Comparison of ENCODE assay signal across 1 cellular context in the genomic region with DNA sequence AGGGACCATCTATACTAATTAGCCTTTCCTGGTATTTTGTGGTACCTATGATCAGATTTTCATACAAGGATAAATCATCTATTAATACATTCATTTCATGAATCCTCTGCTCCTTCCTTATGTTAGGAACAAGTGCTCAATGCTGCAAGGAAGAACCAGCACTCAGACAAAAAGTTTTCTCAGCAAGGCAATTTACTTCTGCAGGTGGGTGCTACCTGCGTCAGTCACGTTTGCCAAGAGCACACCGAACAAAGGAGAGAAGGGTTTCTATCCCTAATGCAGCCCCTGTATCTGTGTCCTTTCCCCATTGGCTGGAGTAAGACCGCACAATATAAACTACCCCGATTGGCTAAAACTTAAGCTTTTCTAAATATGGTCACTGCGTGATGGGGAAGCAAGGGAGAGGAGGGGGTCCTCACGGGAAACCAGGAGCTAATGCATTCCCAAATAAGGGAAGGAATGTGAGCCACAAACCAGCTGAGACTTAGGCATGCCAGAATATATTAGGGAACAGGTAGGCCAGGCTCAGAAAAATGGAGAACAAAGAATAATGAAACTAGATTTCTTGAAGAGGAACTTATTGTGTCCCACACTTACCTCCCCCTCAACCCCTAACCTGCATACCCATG.
TF ChIP-seq lines count a peak whose summit lies in the region.

No MANE protein-coding gene starts in this region.

TF ChIP-seq in K562, 482 proteins besides CTCF, POLR2A, EP300 and RAD21:
- no peak for TF ChIP-seq FUS (optimal IDR thresholded peaks at IDR 0.05; ENCODE audit: low read depth, low read length)
- TF ChIP-seq, protein P1, sequence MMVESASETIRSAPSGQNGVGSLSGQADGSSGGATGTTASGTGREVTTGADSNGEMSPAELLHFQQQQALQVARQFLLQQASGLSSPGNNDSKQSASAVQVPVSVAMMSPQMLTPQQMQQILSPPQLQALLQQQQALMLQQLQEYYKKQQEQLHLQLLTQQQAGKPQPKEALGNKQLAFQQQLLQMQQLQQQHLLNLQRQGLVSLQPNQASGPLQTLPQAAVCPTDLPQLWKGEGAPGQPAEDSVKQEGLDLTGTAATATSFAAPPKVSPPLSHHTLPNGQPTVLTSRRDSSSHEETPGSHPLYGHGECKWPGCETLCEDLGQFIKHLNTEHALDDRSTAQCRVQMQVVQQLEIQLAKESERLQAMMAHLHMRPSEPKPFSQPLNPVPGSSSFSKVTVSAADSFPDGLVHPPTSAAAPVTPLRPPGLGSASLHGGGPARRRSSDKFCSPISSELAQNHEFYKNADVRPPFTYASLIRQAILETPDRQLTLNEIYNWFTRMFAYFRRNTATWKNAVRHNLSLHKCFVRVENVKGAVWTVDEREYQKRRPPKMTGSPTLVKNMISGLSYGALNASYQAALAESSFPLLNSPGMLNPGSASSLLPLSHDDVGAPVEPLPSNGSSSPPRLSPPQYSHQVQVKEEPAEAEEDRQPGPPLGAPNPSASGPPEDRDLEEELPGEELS (CRISPR knock-in tag; IDR thresholded peaks at IDR 0.05; ENCODE audit: borderline replicate concordance): no peak
- TF ChIP-seq TRIM28 (IDR thresholded peaks at IDR 0.05): 0 out of 2 replicates have a peak, but pooled peaks have one; percentile 27
- no peak for TF ChIP-seq KDM2B (CRISPR knock-in tag; IDR thresholded peaks at IDR 0.05)
- TF ChIP-seq, protein P2, sequence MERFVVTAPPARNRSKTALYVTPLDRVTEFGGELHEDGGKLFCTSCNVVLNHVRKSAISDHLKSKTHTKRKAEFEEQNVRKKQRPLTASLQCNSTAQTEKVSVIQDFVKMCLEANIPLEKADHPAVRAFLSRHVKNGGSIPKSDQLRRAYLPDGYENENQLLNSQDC (CRISPR knock-in tag; IDR thresholded peaks at IDR 0.05): no peak
- TF ChIP-seq PCBP1 (IDR thresholded peaks at IDR 0.05; ENCODE audit: low read depth, low read length, poor library complexity, severe bottlenecking): no peak
- TF ChIP-seq, protein P3, sequence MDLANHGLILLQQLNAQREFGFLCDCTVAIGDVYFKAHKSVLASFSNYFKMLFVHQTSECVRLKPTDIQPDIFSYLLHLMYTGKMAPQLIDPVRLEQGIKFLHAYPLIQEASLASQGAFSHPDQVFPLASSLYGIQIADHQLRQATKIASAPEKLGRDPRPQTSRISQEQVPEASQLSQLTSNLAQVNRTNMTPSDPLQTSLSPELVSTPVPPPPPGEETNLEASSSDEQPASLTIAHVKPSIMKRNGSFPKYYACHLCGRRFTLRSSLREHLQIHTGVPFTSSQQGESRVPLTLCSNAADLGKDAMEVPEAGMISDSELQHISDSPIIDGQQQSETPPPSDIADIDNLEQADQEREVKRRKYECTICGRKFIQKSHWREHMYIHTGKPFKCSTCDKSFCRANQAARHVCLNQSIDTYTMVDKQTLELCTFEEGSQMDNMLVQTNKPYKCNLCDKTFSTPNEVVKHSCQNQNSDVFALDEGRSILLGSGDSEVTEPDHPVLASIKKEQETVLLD (IDR thresholded peaks at IDR 0.05): no peak
- TF ChIP-seq CBX5 (IDR thresholded peaks at IDR 0.05; ENCODE audit: borderline replicate concordance, low read depth): 0 out of 2 replicates have a peak, but pooled peaks have one; percentile 37
- TF ChIP-seq, protein P4, sequence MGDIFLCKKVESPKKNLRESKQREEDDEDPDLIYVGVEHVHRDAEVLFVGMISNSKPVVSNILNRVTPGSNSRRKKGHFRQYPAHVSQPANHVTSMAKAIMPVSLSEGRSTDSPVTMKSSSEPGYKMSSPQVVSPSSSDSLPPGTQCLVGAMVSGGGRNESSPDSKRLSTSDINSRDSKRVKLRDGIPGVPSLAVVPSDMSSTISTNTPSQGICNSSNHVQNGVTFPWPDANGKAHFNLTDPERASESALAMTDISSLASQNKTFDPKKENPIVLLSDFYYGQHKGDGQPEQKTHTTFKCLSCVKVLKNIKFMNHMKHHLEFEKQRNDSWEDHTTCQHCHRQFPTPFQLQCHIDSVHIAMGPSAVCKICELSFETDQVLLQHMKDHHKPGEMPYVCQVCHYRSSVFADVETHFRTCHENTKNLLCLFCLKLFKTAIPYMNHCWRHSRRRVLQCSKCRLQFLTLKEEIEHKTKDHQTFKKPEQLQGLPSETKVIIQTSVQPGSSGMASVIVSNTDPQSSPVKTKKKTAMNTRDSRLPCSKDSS (IDR thresholded peaks at IDR 0.05; ENCODE audit: low read depth, partially characterized antibody): peak; percentile 72
- TF ChIP-seq SMARCC2 (IDR thresholded peaks at IDR 0.05; ENCODE audit: low read depth): no peak
- TF ChIP-seq, protein P5, sequence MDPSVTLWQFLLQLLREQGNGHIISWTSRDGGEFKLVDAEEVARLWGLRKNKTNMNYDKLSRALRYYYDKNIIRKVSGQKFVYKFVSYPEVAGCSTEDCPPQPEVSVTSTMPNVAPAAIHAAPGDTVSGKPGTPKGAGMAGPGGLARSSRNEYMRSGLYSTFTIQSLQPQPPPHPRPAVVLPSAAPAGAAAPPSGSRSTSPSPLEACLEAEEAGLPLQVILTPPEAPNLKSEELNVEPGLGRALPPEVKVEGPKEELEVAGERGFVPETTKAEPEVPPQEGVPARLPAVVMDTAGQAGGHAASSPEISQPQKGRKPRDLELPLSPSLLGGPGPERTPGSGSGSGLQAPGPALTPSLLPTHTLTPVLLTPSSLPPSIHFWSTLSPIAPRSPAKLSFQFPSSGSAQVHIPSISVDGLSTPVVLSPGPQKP (CRISPR knock-in tag; IDR thresholded peaks at IDR 0.05): no peak
- TF ChIP-seq ZNF253 (CRISPR knock-in tag; conservative IDR thresholded peaks at IDR 0.05): no peak
- TF ChIP-seq NFRKB (IDR thresholded peaks at IDR 0.05; ENCODE audit: low read depth): no peak
- no peak for TF ChIP-seq MYBL2 (IDR thresholded peaks at IDR 0.05; ENCODE audit: low read depth)
- TF ChIP-seq MYBL2 (CRISPR knock-in tag; IDR thresholded peaks at IDR 0.05; ENCODE audit: borderline replicate concordance): no peak
- no peak for TF ChIP-seq NCOA6 (IDR thresholded peaks at IDR 0.05)
- peak in 1 of 2 experiments; percentile 92; a peak in 2 of 3 replicates for TF ChIP-seq CBX3 (IDR thresholded peaks at IDR 0.05; ENCODE audit: borderline replicate concordance in 1 of 2, low read length in 2 of 2)
- TF ChIP-seq, protein P6, sequence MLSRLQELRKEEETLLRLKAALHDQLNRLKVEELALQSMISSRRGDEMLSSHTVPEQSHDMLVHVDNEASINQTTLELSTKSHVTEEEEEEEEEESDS (CRISPR knock-in tag; IDR thresholded peaks at IDR 0.05): no peak
- TF ChIP-seq, protein P7, sequence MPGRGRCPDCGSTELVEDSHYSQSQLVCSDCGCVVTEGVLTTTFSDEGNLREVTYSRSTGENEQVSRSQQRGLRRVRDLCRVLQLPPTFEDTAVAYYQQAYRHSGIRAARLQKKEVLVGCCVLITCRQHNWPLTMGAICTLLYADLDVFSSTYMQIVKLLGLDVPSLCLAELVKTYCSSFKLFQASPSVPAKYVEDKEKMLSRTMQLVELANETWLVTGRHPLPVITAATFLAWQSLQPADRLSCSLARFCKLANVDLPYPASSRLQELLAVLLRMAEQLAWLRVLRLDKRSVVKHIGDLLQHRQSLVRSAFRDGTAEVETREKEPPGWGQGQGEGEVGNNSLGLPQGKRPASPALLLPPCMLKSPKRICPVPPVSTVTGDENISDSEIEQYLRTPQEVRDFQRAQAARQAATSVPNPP (IDR thresholded peaks at IDR 0.05; ENCODE audit: borderline replicate concordance, insufficient read depth, insufficient read length): no peak
- 0 out of 2 replicates have a peak, but pooled peaks have one; percentile 42 for TF ChIP-seq CBX1 (IDR thresholded peaks at IDR 0.05; ENCODE audit: low read depth)
- no peak for TF ChIP-seq ASH1L (IDR thresholded peaks at IDR 0.05; ENCODE audit: borderline replicate concordance, low read depth, partially characterized antibody)
- TF ChIP-seq ELF2 (CRISPR knock-in tag; IDR thresholded peaks at IDR 0.05): no peak
